ENCODE assay signal across 18 cellular contexts in the genomic region with DNA sequence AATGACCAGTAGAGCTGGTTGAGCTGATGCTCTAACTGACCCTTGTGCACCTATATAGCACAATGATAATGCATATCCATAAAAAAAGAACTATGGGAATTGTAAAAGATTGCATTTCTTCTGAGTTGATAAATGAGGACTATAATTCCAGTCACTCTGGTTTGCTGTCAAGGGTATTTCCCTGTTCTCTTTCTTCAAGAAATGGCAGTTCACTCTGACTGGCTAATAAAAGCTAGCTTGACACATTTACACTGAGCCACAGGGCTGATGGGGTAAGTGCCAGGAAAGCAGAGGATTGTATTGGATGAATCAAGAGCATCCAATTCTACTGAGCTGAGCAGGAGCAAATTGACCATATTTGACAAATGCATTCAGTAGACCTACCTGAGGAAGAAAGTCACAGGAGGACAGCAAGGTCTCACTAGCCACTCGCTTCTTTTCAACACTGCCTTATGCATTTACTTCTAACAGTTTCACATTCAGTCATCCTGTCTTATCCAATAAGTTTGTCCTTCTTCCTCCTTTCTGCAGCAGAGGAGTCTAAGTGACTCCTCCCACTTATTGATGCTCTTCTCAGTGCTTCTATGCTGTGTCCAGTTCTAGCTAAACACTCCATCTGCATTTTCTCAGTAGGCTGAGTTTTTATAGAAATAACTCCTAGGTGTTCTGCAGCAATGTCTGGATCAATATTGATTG. TPM values are rescaled to one million over a fixed set of nuclear protein-coding genes. Genes with fewer than 3 reads are reported as not detected.
DNase-seq lines count a peak whose midpoint lies in the region; ATAC-seq and TF ChIP-seq lines count a peak whose summit lies in the region.
"Had no signal": no experiment of that assay in that cellular context is flagged by ENCODE, and none has a peak within 500 bp of the region (broad histone marks: within the 10 kb centered on the region; RNA-seq: fewer than 3 reads in every experiment).

No MANE protein-coding gene starts in this region.

- H3K4me3 ChIP-seq in gastroesophageal sphincter (no peak overlapping the region), suprapubic skin (no peak overlapping the region)

- POLR2A ChIA-PET in activated CD4-positive, alpha-beta T cell treated with anti-CD3 and anti-CD28 coated beads for 36 hours (lab: Charles Lee): no interaction called here

- 64 to 100% methylated on average over 1 of the region's 1 CpG for whole genome bisulfite sequencing in gastroesophageal sphincter (ENCODE audit: low coverage in 1 of 2), 2 donors
- WGBS in suprapubic skin: 79% methylated on average over 1 of the region's 1 CpG

- H3K27ac ChIP-seq in gastroesophageal sphincter (no peak overlapping the region), suprapubic skin (no peak overlapping the region)
- H3K27ac ChIP-seq: 22Rv1, HL-60 had no signal

- no peak overlapping the region for H3K27ac Mint-ChIP-seq in activated CD4-positive, alpha-beta T cell treated with anti-CD3 and anti-CD28 coated beads for 36 hours
- H3K27ac Mint-ChIP-seq: CD8-positive, alpha-beta memory T cell; H9 had no signal

- TF ChIP-seq CTCF in GM13977 (IDR thresholded peaks at IDR 0.05; ENCODE audit: extremely low read depth, insufficient read depth, missing control alignments) (no peak), gastroesophageal sphincter (IDR thresholded peaks at IDR 0.05) (no peak), suprapubic skin (IDR thresholded peaks at IDR 0.05) (no peak)

- CTCF ChIA-PET in activated CD4-positive, alpha-beta T cell treated with anti-CD3 and anti-CD28 coated beads for 36 hours (lab: Charles Lee): interaction anchor here (0.6 kb wide), 1 partner anchor 26 kb away, joined by 5 read pairs; no protein-coding TSS in a partner anchor

- H3K4me1 Mint-ChIP-seq in activated CD4-positive, alpha-beta T cell treated with anti-CD3 and anti-CD28 coated beads for 36 hours: no peaks in the 10 kb centered on the region
- H3K4me1 Mint-ChIP-seq: CD14-positive monocyte; CD8-positive, alpha-beta memory T cell; H9 had no signal

- no peaks in the 10 kb centered on the region for H3K9me3 Mint-ChIP-seq in activated CD4-positive, alpha-beta T cell treated with anti-CD3 and anti-CD28 coated beads for 36 hours (ENCODE audit: low read depth)

- no peak for TF ChIP-seq POLR2A in gastroesophageal sphincter (IDR thresholded peaks at IDR 0.05)
- TF ChIP-seq POLR2A in suprapubic skin (IDR thresholded peaks at IDR 0.05): no peak

- TF ChIP-seq EP300 in gastroesophageal sphincter (IDR thresholded peaks at IDR 0.05) (no peak), suprapubic skin (IDR thresholded peaks at IDR 0.05) (no peak)

- DNase-seq in SIG-M5 treated with dmso at 0.1 percent for 504 hours (lab: John Stamatoyannopoulos, UW; ENCODE audit: unreplicated experiment): peak; percentile 11
- DNase-seq in SIG-M5 (lab: John Stamatoyannopoulos, UW): no peak
- DNase-seq in OCI-M1 (lab: John Stamatoyannopoulos, UW): peak; percentile 3
- no peak for DNase-seq in GM13977 (ENCODE audit: low spot score)
- DNase-seq in activated CD4-positive, alpha-beta T cell treated with anti-CD3 and anti-CD28 coated beads for 36 hours: no peak
- DNase-seq in suprapubic skin (ENCODE audit: low spot score in 2 of 2): no peak
- DNase-seq: Caco-2; CD8-positive, alpha-beta memory T cell; DMS53; GF-D8; GOT3; H9 had no signal

- H3K27me3 ChIP-seq in gastroesophageal sphincter (no peaks in the 10 kb centered on the region), suprapubic skin (no peaks in the 10 kb centered on the region)

- H3K9me3 ChIP-seq in gastroesophageal sphincter: no peaks in the 10 kb centered on the region
- H3K9me3 ChIP-seq in suprapubic skin: no peaks in the 10 kb centered on the region
- H3K9me3 ChIP-seq: Caco-2 had no signal

- H3K4me1 ChIP-seq in gastroesophageal sphincter: no peaks in the 10 kb centered on the region
- no peaks in the 10 kb centered on the region for H3K4me1 ChIP-seq in suprapubic skin
- H3K4me1 ChIP-seq: Caco-2 had no signal

- ATAC-seq in HG03175 (IDR thresholded peaks at IDR 0.05; ENCODE audit: unreplicated experiment): peak; percentile 58
- ATAC-seq in activated CD4-positive, alpha-beta T cell treated with anti-CD3 and anti-CD28 coated beads for 36 hours: no peak
- no peak for ATAC-seq in gastroesophageal sphincter

- H3K27me3 Mint-ChIP-seq in activated CD4-positive, alpha-beta T cell treated with anti-CD3 and anti-CD28 coated beads for 36 hours: no peaks in the 10 kb centered on the region

- in situ Hi-C loops in GM13977 (cut with MboI; ENCODE audit: low pct_unique_long_range_greater_than_20kb, low sequenced_read_pairs, unreplicated experiment): no loop called here

- intact Hi-C loops in activated CD4-positive, alpha-beta T cell treated with anti-CD3 and anti-CD28 coated beads for 36 hours (cut with DNase I, micrococcal nuclease): no loop called here

- no peak overlapping the region for H3K4me3 Mint-ChIP-seq in activated CD4-positive, alpha-beta T cell treated with anti-CD3 and anti-CD28 coated beads for 36 hours
- H3K4me3 Mint-ChIP-seq: CD14-positive monocyte; CD8-positive, alpha-beta memory T cell; H9 had no signal

- H3K36me3 ChIP-seq in gastroesophageal sphincter (no peaks in the 10 kb centered on the region), suprapubic skin (no peaks in the 10 kb centered on the region)

- H3K36me3 Mint-ChIP-seq in activated CD4-positive, alpha-beta T cell treated with anti-CD3 and anti-CD28 coated beads for 36 hours (ENCODE audit: low read depth): no peaks in the 10 kb centered on the region
- H3K36me3 Mint-ChIP-seq: CD14-positive monocyte had no signal

RNA-seq across cellular contexts. Expression of a gene that starts 43.0 kb away (rescaled TPM):
- 10 to 100 TPM; 25.4 to 26.8 TPM for total RNA-seq in activated CD4-positive, alpha-beta T cell treated with anti-CD3 and anti-CD28 coated beads for 36 hours
- total RNA-seq in gastroesophageal sphincter: 10 to 100 TPM; 14.8 to 19.5 (median 18.0) TPM
- total RNA-seq in suprapubic skin: 10 to 100 TPM; 11.3 to 22.5 (median 15.9) TPM

RNA-seq across cellular contexts. Expression of a gene that starts 59.3 kb away (rescaled TPM):
- total RNA-seq in activated CD4-positive, alpha-beta T cell treated with anti-CD3 and anti-CD28 coated beads for 36 hours: not detected
- not detected for total RNA-seq in gastroesophageal sphincter
- not detected for total RNA-seq in suprapubic skin
- total RNA-seq: A673; CD8-positive, alpha-beta memory T cell; H9 had no signal

Comparison
In these comparisons a context has a peak if more than half of its experiments do, and no peak if none do; other contexts are left out.
1. DNase-seq: peak in SIG-M5 treated with dmso at 0.1 percent for 504 hours (single experiment) and OCI-M1 (single experiment); none in SIG-M5 (single experiment), GM13977 (single experiment), activated CD4-positive, alpha-beta T cell treated with anti-CD3 and anti-CD28 coated beads for 36 hours (single experiment) and suprapubic skin (0 of 2).